Comparison of ENCODE assay signal across 20 cellular contexts in the genomic region with DNA sequence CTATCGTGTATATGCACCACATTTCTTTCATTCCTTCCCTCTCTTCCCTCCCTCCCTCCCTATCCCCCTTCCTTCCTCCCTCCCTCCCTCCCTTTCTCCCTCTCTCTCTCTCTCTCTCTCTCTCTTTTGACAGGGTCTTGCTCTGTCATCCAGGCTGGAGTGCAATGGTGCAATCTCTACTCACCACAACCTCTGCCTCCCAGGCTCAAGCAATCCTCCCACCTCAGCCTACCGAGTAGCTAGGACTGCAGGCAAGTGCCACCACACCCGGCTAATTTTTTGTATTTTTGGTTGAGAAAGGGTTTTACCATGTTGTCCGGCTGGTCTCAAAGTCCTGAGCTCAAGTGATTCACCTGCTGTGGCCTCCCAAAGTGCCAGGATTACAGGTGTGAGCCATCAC. TPM values are rescaled to one million over a fixed set of nuclear protein-coding genes. Genes with fewer than 3 reads are reported as not detected.
DNase-seq lines count a peak whose midpoint lies in the region; ATAC-seq, FAIRE-seq and TF ChIP-seq lines count a peak whose summit lies in the region.
"Had no signal": no experiment of that assay in that cellular context is flagged by ENCODE, and none has a peak within 500 bp of the region (broad histone marks: within the 10 kb centered on the region; RNA-seq: fewer than 3 reads in every experiment).

No MANE protein-coding gene starts in this region.

- H3K36me3 Mint-ChIP-seq in activated CD4-positive, alpha-beta T cell treated with anti-CD3 and anti-CD28 coated beads, Interleukin-2, amount 10 ng/mL, durations not matched to agents 24 days and 14 days (ENCODE audit: low read depth): peaks cover 3% of the 10 kb centered on the region
- H3K36me3 Mint-ChIP-seq in CD8-positive, alpha-beta T cell: no peaks in the 10 kb centered on the region
- no peaks in the 10 kb centered on the region for H3K36me3 Mint-ChIP-seq in activated T-helper 17 cell treated with anti-CD3 and anti-CD28 coated beads, Interleukin-2, amount 50 U/mL, for 72 hours (ENCODE audit: low read depth)
- no peaks in the 10 kb centered on the region for H3K36me3 Mint-ChIP-seq in natural killer cell

- ATAC-seq in CD8-positive, alpha-beta T cell: no peak
- no peak for ATAC-seq in activated T-helper 17 cell treated with anti-CD3 and anti-CD28 coated beads, Interleukin-2, amount 50 U/mL, for 72 hours (replicated peaks)
- no peak for ATAC-seq in natural killer cell
- ATAC-seq in HG03025 (IDR thresholded peaks at IDR 0.05; ENCODE audit: low FRiP score, unreplicated experiment): no peak
- no peak for ATAC-seq in GM18498 (IDR thresholded peaks at IDR 0.05; ENCODE audit: unreplicated experiment)

- H3K4me3 ChIP-seq in CD8-positive, alpha-beta T cell (ENCODE audit: low read depth, low read length): no peak overlapping the region

- H3K9me3 Mint-ChIP-seq in activated CD4-positive, alpha-beta T cell treated with anti-CD3 and anti-CD28 coated beads, Interleukin-2, amount 10 ng/mL, durations not matched to agents 24 days and 14 days: peaks cover 18% of the 10 kb centered on the region
- H3K9me3 Mint-ChIP-seq in CD8-positive, alpha-beta T cell: peaks cover 8% of the 10 kb centered on the region
- H3K9me3 Mint-ChIP-seq in activated T-helper 17 cell treated with anti-CD3 and anti-CD28 coated beads, Interleukin-2, amount 50 U/mL, for 72 hours: no peaks in the 10 kb centered on the region
- H3K9me3 Mint-ChIP-seq in natural killer cell: no peaks in the 10 kb centered on the region

- no peak for TF ChIP-seq CTCF in CD8-positive, alpha-beta T cell (IDR thresholded peaks at IDR 0.05)
- TF ChIP-seq CTCF in natural killer cell (IDR thresholded peaks at IDR 0.05): no peak

- no peak overlapping the region for H3K27ac Mint-ChIP-seq in activated CD4-positive, alpha-beta T cell treated with anti-CD3 and anti-CD28 coated beads, Interleukin-2, amount 10 ng/mL, durations not matched to agents 24 days and 14 days
- H3K27ac Mint-ChIP-seq in CD8-positive, alpha-beta T cell: no peak overlapping the region
- H3K27ac Mint-ChIP-seq in activated T-helper 17 cell treated with anti-CD3 and anti-CD28 coated beads, Interleukin-2, amount 50 U/mL, for 72 hours: no peak overlapping the region
- H3K27ac Mint-ChIP-seq in natural killer cell: peak overlapping the region; percentile 74 to 93

- intact Hi-C loops in activated CD4-positive, alpha-beta T cell treated with anti-CD3 and anti-CD28 coated beads, Interleukin-2, amount 10 ng/mL, durations not matched to agents 24 days and 14 days (cut with micrococcal nuclease): no loop called here
- intact Hi-C loops in CD8-positive, alpha-beta T cell (cut with DNase I, micrococcal nuclease): loop anchor here (5.0 to 10.0 kb wide), 8 partner anchors 540 to 1637 kb away; partner anchors contain the start of genes ANP32B (in 1 of the 2), CORO2A (in 1 of the 2), ERP44 (in 1 of the 2) and INVS (in 1 of the 2)
- intact Hi-C loops in natural killer cell (cut with micrococcal nuclease): no loop called here

- DNase-seq in activated CD4-positive, alpha-beta T cell treated with anti-CD3 and anti-CD28 coated beads, Interleukin-2, amount 10 ng/mL, durations not matched to agents 24 days and 14 days: no peak
- DNase-seq in activated CD4-positive, alpha-beta T cell treated with anti-CD3 and anti-CD28 coated beads, Interleukin-2, amount 50 U/mL, for 1 hour: no peak
- DNase-seq in CD8-positive, alpha-beta T cell: no peak
- DNase-seq in natural killer cell (no peak), HTR-8/SVneo (ENCODE audit: insufficient read length, low spot score) (no peak)
- DNase-seq: caudate nucleus; DND-41; effector CD4-positive, alpha-beta T cell; glutamatergic neuron; H7; KBM-7; NCI-H1105; PC-3; spleen; trophoblast cell had no signal

- no peaks in the 10 kb centered on the region for H3K9me3 ChIP-seq in CD8-positive, alpha-beta T cell (ENCODE audit: low read length)

- H3K36me3 ChIP-seq in CD8-positive, alpha-beta T cell (ENCODE audit: insufficient read depth, low read length): no peaks in the 10 kb centered on the region
- H3K36me3 ChIP-seq: spleen had no signal

- peaks cover 17% of the 10 kb centered on the region for H3K4me1 Mint-ChIP-seq in activated CD4-positive, alpha-beta T cell treated with anti-CD3 and anti-CD28 coated beads, Interleukin-2, amount 10 ng/mL, durations not matched to agents 24 days and 14 days
- peaks cover 25% of the 10 kb centered on the region for H3K4me1 Mint-ChIP-seq in CD8-positive, alpha-beta T cell (ENCODE audit: low read depth)
- H3K4me1 Mint-ChIP-seq in activated T-helper 17 cell treated with anti-CD3 and anti-CD28 coated beads, Interleukin-2, amount 50 U/mL, for 72 hours: peaks cover 17% of the 10 kb centered on the region
- H3K4me1 Mint-ChIP-seq in natural killer cell: peaks cover 25 to 26% of the 10 kb centered on the region in 2 donors

- no peaks in the 10 kb centered on the region for H3K27me3 ChIP-seq in CD8-positive, alpha-beta T cell (ENCODE audit: insufficient read depth, low read length)

- H3K27ac ChIP-seq in CD8-positive, alpha-beta T cell (ENCODE audit: low read depth, low read length): no peak overlapping the region
- H3K27ac ChIP-seq: C4-2B had no signal

- CTCF ChIA-PET in CD8-positive, alpha-beta T cell (lab: Charles Lee): interaction anchor here (5.9 kb wide), 1 partner anchor 10 kb away, joined by 30 read pairs; the partner anchor contains the start of gene GALNT12

- peak overlapping the region; percentile 87 for H3K4me3 Mint-ChIP-seq in activated CD4-positive, alpha-beta T cell treated with anti-CD3 and anti-CD28 coated beads, Interleukin-2, amount 10 ng/mL, durations not matched to agents 24 days and 14 days
- peak overlapping the region; percentile 88 for H3K4me3 Mint-ChIP-seq in CD8-positive, alpha-beta T cell
- H3K4me3 Mint-ChIP-seq in activated T-helper 17 cell treated with anti-CD3 and anti-CD28 coated beads, Interleukin-2, amount 50 U/mL, for 72 hours: peak overlapping the region; percentile 85
- peak overlapping the region; percentile 97 for H3K4me3 Mint-ChIP-seq in natural killer cell

- H3K27me3 Mint-ChIP-seq in activated CD4-positive, alpha-beta T cell treated with anti-CD3 and anti-CD28 coated beads, Interleukin-2, amount 10 ng/mL, durations not matched to agents 24 days and 14 days: peaks cover 23% of the 10 kb centered on the region
- H3K27me3 Mint-ChIP-seq in CD8-positive, alpha-beta T cell (ENCODE audit: low read depth): peaks cover 2% of the 10 kb centered on the region
- peaks cover 4% of the 10 kb centered on the region for H3K27me3 Mint-ChIP-seq in activated T-helper 17 cell treated with anti-CD3 and anti-CD28 coated beads, Interleukin-2, amount 50 U/mL, for 72 hours
- H3K27me3 Mint-ChIP-seq in natural killer cell (ENCODE audit: low read depth in 2 of 2): no peaks in the 10 kb centered on the region

- peaks cover 15% of the 10 kb centered on the region for H3K4me1 ChIP-seq in CD8-positive, alpha-beta T cell (ENCODE audit: insufficient read depth, low read length)

- POLR2A ChIA-PET in CD8-positive, alpha-beta T cell (lab: Charles Lee): interaction anchor here (1.0 to 1.1 kb wide), 2 partner anchors 9 to 10 kb away, joined by 3 to 4 read pairs; no protein-coding TSS in a partner anchor

- FAIRE-seq in HTR-8/SVneo (lab: Jason Lieb, UNC): no peak
- FAIRE-seq: A549 had no signal

RNA-seq across cellular contexts. Expression of gene ANKS6, which starts 1.1 kb away (rescaled TPM):
- total RNA-seq in activated CD4-positive, alpha-beta T cell treated with anti-CD3 and anti-CD28 coated beads, Interleukin-2, amount 10 ng/mL, durations not matched to agents 24 days and 14 days: 13.4 and 13.6 TPM in 2 replicates
- total RNA-seq in CD8-positive, alpha-beta T cell: 10 to 100 TPM; 10.6 to 12.7 TPM
- 10 to 100 TPM; 10.0 to 11.2 TPM for total RNA-seq in activated T-helper 17 cell treated with anti-CD3 and anti-CD28 coated beads, Interleukin-2, amount 50 U/mL, for 72 hours
- total RNA-seq in natural killer cell: 10 to 100 TPM in 2 of 3 donors, 1 to 10 TPM in 1; 8.1 to 12.6 (median 10.5) TPM

RNA-seq across cellular contexts. Expression of gene GALNT12, which starts 10.0 kb away (rescaled TPM):
- total RNA-seq in activated CD4-positive, alpha-beta T cell treated with anti-CD3 and anti-CD28 coated beads, Interleukin-2, amount 10 ng/mL, durations not matched to agents 24 days and 14 days: 2.8 and 3.6 TPM in 2 replicates
- 1 to 10 TPM; 7.9 to 9.0 TPM for total RNA-seq in CD8-positive, alpha-beta T cell
- total RNA-seq in activated T-helper 17 cell treated with anti-CD3 and anti-CD28 coated beads, Interleukin-2, amount 50 U/mL, for 72 hours: 1 to 10 TPM; 4.1 to 5.5 TPM
- 1 to 10 TPM; 9.1 to 9.4 (median 9.4) TPM for total RNA-seq in natural killer cell

Comparison
In these comparisons a context has a peak if more than half of its experiments do, and no peak if none do; other contexts are left out.
1. H3K27ac Mint-ChIP-seq: peak in natural killer cell (2 of 2); none in activated CD4-positive, alpha-beta T cell treated with anti-CD3 and anti-CD28 coated beads, Interleukin-2, amount 10 ng/mL, durations not matched to agents 24 days and 14 days (single experiment), CD8-positive, alpha-beta T cell (single experiment) and activated T-helper 17 cell treated with anti-CD3 and anti-CD28 coated beads, Interleukin-2, amount 50 U/mL, for 72 hours (single experiment).
2. intact Hi-C loops: an anchor here in CD8-positive, alpha-beta T cell (5.0 to 10.0 kb wide); none called in activated CD4-positive, alpha-beta T cell treated with anti-CD3 and anti-CD28 coated beads, Interleukin-2, amount 10 ng/mL, durations not matched to agents 24 days and 14 days and natural killer cell.
3. Peak in every context shown above with its lines, with median percentiles within 50 percentile points of each other: H3K4me3 Mint-ChIP-seq.